ENCODE assay signal across 8 cellular contexts in the genomic region with DNA sequence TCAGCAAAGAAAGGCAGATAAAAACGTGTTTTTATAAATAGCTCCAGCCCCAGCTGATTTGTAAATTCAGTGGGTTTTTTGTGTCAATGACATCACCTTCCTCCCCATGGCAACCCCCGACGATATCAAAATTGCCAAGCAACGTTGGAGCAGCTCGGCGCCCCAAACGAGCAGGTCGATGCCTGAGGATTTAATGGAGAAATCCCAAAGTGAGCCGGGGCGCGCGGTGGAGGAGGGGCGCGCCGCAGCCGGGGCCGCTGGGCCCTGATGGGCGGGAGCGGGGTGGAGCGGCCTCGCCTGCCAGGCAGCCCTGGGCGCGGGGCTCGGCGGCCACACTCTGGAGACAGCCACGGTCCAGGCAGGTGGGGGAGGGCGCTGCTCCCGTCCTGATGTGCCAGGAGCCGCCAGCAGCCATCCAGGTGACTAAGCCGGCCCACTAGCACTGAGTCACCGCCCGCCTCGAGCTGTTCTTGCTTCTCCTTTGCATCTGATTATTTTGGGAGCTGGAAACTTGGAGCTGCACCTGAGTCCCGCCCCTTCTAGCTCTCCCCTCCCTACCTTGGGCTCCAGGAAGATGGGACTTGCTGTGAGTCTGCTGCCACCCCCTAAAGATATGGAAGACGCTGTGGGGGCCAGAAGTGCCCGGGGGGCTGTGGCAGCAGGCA. TPM values are rescaled to one million over a fixed set of nuclear protein-coding genes. Genes with fewer than 3 reads are reported as not detected.
DNase-seq lines count a peak whose midpoint lies in the region; ATAC-seq and TF ChIP-seq lines count a peak whose summit lies in the region.

A gene (plus strand): TSS at position 137 of the 665 bp plus-strand sequence. CDS start 25,723 bp downstream, outside the sequence.

- H3K27me3 Mint-ChIP-seq in activated CD4-positive, alpha-beta T cell treated with anti-CD3 and anti-CD28 coated beads, Interleukin-2, amount 10 ng/mL, durations not matched to agents 24 days and 14 days: peaks cover 17% of the 10 kb centered on the region
- peaks cover 16 to 23% (median 19%) of the 10 kb centered on the region in 5 donors for H3K27me3 Mint-ChIP-seq in naive thymus-derived CD4-positive, alpha-beta T cell

- H3K9me3 ChIP-seq in MG63 (no peaks in the 10 kb centered on the region), esophagus muscularis mucosa (no peaks in the 10 kb centered on the region), thyroid gland (no peaks in the 10 kb centered on the region)
- H3K9me3 ChIP-seq in naive thymus-derived CD4-positive, alpha-beta T cell (ENCODE audit: control insufficient read depth in 2 of 3, low read length in 3 of 3): no peaks in the 10 kb centered on the region

- H3K4me1 ChIP-seq in esophagus muscularis mucosa: peaks cover 0 to 18% (median 13%) of the 10 kb centered on the region in 4 donors
- no peaks in the 10 kb centered on the region for H3K4me1 ChIP-seq in naive thymus-derived CD4-positive, alpha-beta T cell (ENCODE audit: control insufficient read depth in 2 of 2, insufficient read depth in 2 of 2, low read length in 2 of 2)
- peaks cover 23 to 27% of the 10 kb centered on the region in 2 donors for H3K4me1 ChIP-seq in thyroid gland

- POLR2A ChIA-PET in naive thymus-derived CD4-positive, alpha-beta T cell (lab: Charles Lee): interaction anchor here (0.5 kb wide), 1 partner anchor 137 kb away, joined by 3 read pairs; no protein-coding TSS in a partner anchor

- intact Hi-C loops in activated CD4-positive, alpha-beta T cell treated with anti-CD3 and anti-CD28 coated beads, Interleukin-2, amount 10 ng/mL, durations not matched to agents 24 days and 14 days (cut with micrococcal nuclease): no loop called here
- intact Hi-C loops in esophagus muscularis mucosa (cut with DNase I): no loop called here
- intact Hi-C loops in naive thymus-derived CD4-positive, alpha-beta T cell (cut with micrococcal nuclease): no loop called here
- intact Hi-C loops in thyroid gland (cut with DNase I): no loop called here

- H3K4me1 Mint-ChIP-seq in activated CD4-positive, alpha-beta T cell treated with anti-CD3 and anti-CD28 coated beads, Interleukin-2, amount 10 ng/mL, durations not matched to agents 24 days and 14 days: peaks cover 7% of the 10 kb centered on the region
- H3K4me1 Mint-ChIP-seq in naive thymus-derived CD4-positive, alpha-beta T cell: peaks cover 6 to 11% (median 10%) of the 10 kb centered on the region in 7 donors

- H3K4me3 ChIP-seq in MG63: peak within 1 kb of the TSS; percentile 17; the same call in 1 of the 2 replicates
- H3K4me3 ChIP-seq in esophagus muscularis mucosa: peak within 1 kb of the TSS; percentile 35 to 49 (median 40)
- H3K4me3 ChIP-seq in naive thymus-derived CD4-positive, alpha-beta T cell (ENCODE audit: low read length): no peak within 1 kb of the TSS
- H3K4me3 ChIP-seq in thyroid gland (replicated peaks in 1 of 3): peak within 1 kb of the TSS in 1 of 3 donors; percentile 21

- WGBS in esophagus muscularis mucosa: 4% methylated on average over 21 of the region's 36 CpGs
- 2 to 4% methylated on average over 22 to 26 of the region's 36 CpGs for WGBS in thyroid gland, 2 donors

- TF ChIP-seq EP300 in esophagus muscularis mucosa (IDR thresholded peaks at IDR 0.05): no peak

- DNase-seq in EL (peak; percentile 55), MG63 (peak; percentile 82), esophagus muscularis mucosa (ENCODE audit: extremely low spot score) (no peak), thyroid gland (peak; percentile 94), SKM-1 (lab: John Stamatoyannopoulos, UW; ENCODE audit: unreplicated experiment) (no peak)
- peak; percentile 76 for DNase-seq in activated CD4-positive, alpha-beta T cell treated with anti-CD3 and anti-CD28 coated beads, Interleukin-2, amount 10 ng/mL, durations not matched to agents 24 days and 14 days
- DNase-seq in naive thymus-derived CD4-positive, alpha-beta T cell: peak in 2 of 9 donors; percentile 8 to 41

- H3K9me3 Mint-ChIP-seq in activated CD4-positive, alpha-beta T cell treated with anti-CD3 and anti-CD28 coated beads, Interleukin-2, amount 10 ng/mL, durations not matched to agents 24 days and 14 days: no peaks in the 10 kb centered on the region
- no peaks in the 10 kb centered on the region for H3K9me3 Mint-ChIP-seq in naive thymus-derived CD4-positive, alpha-beta T cell

- TF ChIP-seq POLR2A in esophagus muscularis mucosa (IDR thresholded peaks at IDR 0.05; ENCODE audit: low read depth) (no peak), thyroid gland (IDR thresholded peaks at IDR 0.05) (peak in 1 of 2 donors; percentile 75)

- peaks cover 2% of the 10 kb centered on the region for H3K36me3 Mint-ChIP-seq in activated CD4-positive, alpha-beta T cell treated with anti-CD3 and anti-CD28 coated beads, Interleukin-2, amount 10 ng/mL, durations not matched to agents 24 days and 14 days (ENCODE audit: low read depth)
- H3K36me3 Mint-ChIP-seq in naive thymus-derived CD4-positive, alpha-beta T cell: no peaks in the 10 kb centered on the region

- no peak within 1 kb of the TSS for H3K27ac ChIP-seq in esophagus muscularis mucosa (replicated peaks in 1 of 4)
- no peak within 1 kb of the TSS for H3K27ac ChIP-seq in naive thymus-derived CD4-positive, alpha-beta T cell (ENCODE audit: low read depth, low read length)
- peak within 1 kb of the TSS; percentile 28 to 83 (median 67) for H3K27ac ChIP-seq in thyroid gland

- ATAC-seq in naive thymus-derived CD4-positive, alpha-beta T cell: peak; percentile 34
- ATAC-seq in HG03025 (IDR thresholded peaks at IDR 0.05; ENCODE audit: low FRiP score, unreplicated experiment): no peak

- CTCF ChIA-PET in naive thymus-derived CD4-positive, alpha-beta T cell (lab: Charles Lee): interaction anchor here (0.6 to 1.4 kb wide), 3 partner anchors 8 to 1159 kb away, joined by 3 to 4 read pairs (median 4); no protein-coding TSS in a partner anchor

- H3K27me3 ChIP-seq in MG63 (no peaks in the 10 kb centered on the region), esophagus muscularis mucosa (peaks cover 0 to 16% (median 0%) of the 10 kb centered on the region in 4 donors), thyroid gland (no peaks in the 10 kb centered on the region)
- no peaks in the 10 kb centered on the region for H3K27me3 ChIP-seq in naive thymus-derived CD4-positive, alpha-beta T cell (ENCODE audit: control insufficient read depth in 2 of 2, insufficient read depth in 2 of 2, low read length in 2 of 2)

- no peaks in the 10 kb centered on the region for H3K36me3 ChIP-seq in MG63
- no peaks in the 10 kb centered on the region for H3K36me3 ChIP-seq in esophagus muscularis mucosa
- H3K36me3 ChIP-seq in naive thymus-derived CD4-positive, alpha-beta T cell (ENCODE audit: control insufficient read depth in 2 of 3, insufficient read depth in 3 of 3, low read length in 3 of 3): no peaks in the 10 kb centered on the region
- no peaks in the 10 kb centered on the region for H3K36me3 ChIP-seq in thyroid gland

- peak within 1 kb of the TSS; percentile 45 for H3K4me3 Mint-ChIP-seq in activated CD4-positive, alpha-beta T cell treated with anti-CD3 and anti-CD28 coated beads, Interleukin-2, amount 10 ng/mL, durations not matched to agents 24 days and 14 days
- peak within 1 kb of the TSS in 6 of 10 donors; percentile 12 to 67 (median 24) for H3K4me3 Mint-ChIP-seq in naive thymus-derived CD4-positive, alpha-beta T cell

- TF ChIP-seq CTCF in esophagus muscularis mucosa (IDR thresholded peaks at IDR 0.05) (no peak), thyroid gland (IDR thresholded peaks at IDR 0.05) (no peak)

- peak within 1 kb of the TSS; percentile 27 for H3K27ac Mint-ChIP-seq in activated CD4-positive, alpha-beta T cell treated with anti-CD3 and anti-CD28 coated beads, Interleukin-2, amount 10 ng/mL, durations not matched to agents 24 days and 14 days
- no peak within 1 kb of the TSS for H3K27ac Mint-ChIP-seq in naive thymus-derived CD4-positive, alpha-beta T cell

RNA-seq across cellular contexts. Expression of the gene that starts here (rescaled TPM):
- total RNA-seq in MG63 (2014; rRNA removed; shearing (Covaris generic); ENCODE audit: low replicate concordance): 3.9 TPM in 1 of 2 replicates, not detected in the other
- 0.33 and 0.54 TPM in 2 replicates for total RNA-seq in activated CD4-positive, alpha-beta T cell treated with anti-CD3 and anti-CD28 coated beads, Interleukin-2, amount 10 ng/mL, durations not matched to agents 24 days and 14 days
- under 1 TPM in 3 of 4 donors, not detected in 1; 0.33 to 0.52 (median 0.45) TPM for total RNA-seq in esophagus muscularis mucosa
- total RNA-seq in naive thymus-derived CD4-positive, alpha-beta T cell: 1 to 10 TPM in 1 of 5 experiments, under 1 TPM in 1, not detected in 3; 0.58 to 1.9 TPM
- polyA plus RNA-seq in naive thymus-derived CD4-positive, alpha-beta T cell: not detected
- 10 to 100 TPM; 33.9 to 63.4 (median 43.9) TPM for total RNA-seq in thyroid gland

Comparison
In these comparisons a context has a peak if more than half of its experiments do, and no peak if none do; other contexts are left out.
1. Peak in DNase-seq in activated CD4-positive, alpha-beta T cell treated with anti-CD3 and anti-CD28 coated beads, Interleukin-2, amount 10 ng/mL, durations not matched to agents 24 days and 14 days; RNA of the gene not detected or under 1 TPM.
2. DNase-seq: peak in EL (single experiment), MG63 (single experiment) and thyroid gland (2 of 2); none in esophagus muscularis mucosa (single experiment) and SKM-1 (single experiment).
3. H3K27ac ChIP-seq: peak in thyroid gland (3 of 3); none in esophagus muscularis mucosa (0 of 4) and naive thymus-derived CD4-positive, alpha-beta T cell (single experiment).